In the genomic region with DNA sequence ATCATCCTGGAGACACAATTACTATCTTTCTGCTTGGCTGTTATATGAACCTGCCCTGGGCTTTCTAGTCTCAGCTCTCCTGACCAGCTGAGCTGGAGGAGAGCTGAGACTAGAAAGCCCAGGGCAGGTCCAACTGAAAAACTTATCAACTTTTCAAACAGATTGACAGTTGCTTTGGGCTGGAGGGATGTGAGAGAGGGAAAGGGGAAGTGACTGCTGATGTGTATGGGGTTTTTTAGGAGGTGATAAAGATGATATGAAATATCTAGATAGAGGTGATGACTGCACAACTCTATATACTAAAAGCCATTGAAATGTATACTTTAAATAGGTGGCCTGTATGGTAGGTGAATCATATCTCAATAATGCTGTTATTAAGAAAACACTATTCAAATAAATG, we compare ENCODE assay signal across 2 cellular contexts.
TF ChIP-seq lines count a peak whose summit lies in the region.

No MANE protein-coding gene starts in this region.

TF ChIP-seq in GM23338, 12 proteins besides CTCF, POLR2A, EP300 and RAD21 (continues in another document):
- TF ChIP-seq POLR2AphosphoS5 (IDR thresholded peaks at IDR 0.05; ENCODE audit: low read depth) (no peak), ZNF462 (CRISPR knock-in tag; IDR thresholded peaks at IDR 0.05) (no peak), ZNF331 (CRISPR knock-in tag; IDR thresholded peaks at IDR 0.05; ENCODE audit: low read depth) (no peak), NANOG (IDR thresholded peaks at IDR 0.05; ENCODE audit: borderline replicate concordance) (no peak), EZH2phosphoT487 (IDR thresholded peaks at IDR 0.05; ENCODE audit: unreplicated experiment) (no peak), CREB1 (CRISPR knock-in tag; IDR thresholded peaks at IDR 0.05; ENCODE audit: low read depth) (no peak), STAT1 (IDR thresholded peaks at IDR 0.05; ENCODE audit: unreplicated experiment) (no peak), JUNB (IDR thresholded peaks at IDR 0.05; ENCODE audit: unreplicated experiment) (no peak), EZH2 (IDR thresholded peaks at IDR 0.05; ENCODE audit: low read depth, unreplicated experiment) (no peak), ZNF114 (CRISPR knock-in tag; IDR thresholded peaks at IDR 0.05) (no peak)
- TF ChIP-seq, protein P1, sequence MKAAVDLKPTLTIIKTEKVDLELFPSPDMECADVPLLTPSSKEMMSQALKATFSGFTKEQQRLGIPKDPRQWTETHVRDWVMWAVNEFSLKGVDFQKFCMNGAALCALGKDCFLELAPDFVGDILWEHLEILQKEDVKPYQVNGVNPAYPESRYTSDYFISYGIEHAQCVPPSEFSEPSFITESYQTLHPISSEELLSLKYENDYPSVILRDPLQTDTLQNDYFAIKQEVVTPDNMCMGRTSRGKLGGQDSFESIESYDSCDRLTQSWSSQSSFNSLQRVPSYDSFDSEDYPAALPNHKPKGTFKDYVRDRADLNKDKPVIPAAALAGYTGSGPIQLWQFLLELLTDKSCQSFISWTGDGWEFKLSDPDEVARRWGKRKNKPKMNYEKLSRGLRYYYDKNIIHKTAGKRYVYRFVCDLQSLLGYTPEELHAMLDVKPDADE (IDR thresholded peaks at IDR 0.05), result no peak

TF ChIP-seq in WTC11, 78 proteins besides CTCF, POLR2A, EP300 and RAD21:
- TF ChIP-seq NR3C1 (CRISPR knock-in tag; conservative IDR thresholded peaks at IDR 0.05; ENCODE audit: low read depth), result no peak
- TF ChIP-seq TP53 (CRISPR knock-in tag; IDR thresholded peaks at IDR 0.05), result no peak
- TF ChIP-seq, protein P2, sequence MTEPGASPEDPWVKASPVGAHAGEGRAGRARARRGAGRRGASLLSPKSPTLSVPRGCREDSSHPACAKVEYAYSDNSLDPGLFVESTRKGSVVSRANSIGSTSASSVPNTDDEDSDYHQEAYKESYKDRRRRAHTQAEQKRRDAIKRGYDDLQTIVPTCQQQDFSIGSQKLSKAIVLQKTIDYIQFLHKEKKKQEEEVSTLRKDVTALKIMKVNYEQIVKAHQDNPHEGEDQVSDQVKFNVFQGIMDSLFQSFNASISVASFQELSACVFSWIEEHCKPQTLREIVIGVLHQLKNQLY (CRISPR knock-in tag; IDR thresholded peaks at IDR 0.05), result no peak
- no peak for TF ChIP-seq PREB (CRISPR knock-in tag; IDR thresholded peaks at IDR 0.05; ENCODE audit: borderline replicate concordance)
- no peak for TF ChIP-seq NR2C2 (CRISPR knock-in tag; IDR thresholded peaks at IDR 0.05)
- TF ChIP-seq, protein P3, sequence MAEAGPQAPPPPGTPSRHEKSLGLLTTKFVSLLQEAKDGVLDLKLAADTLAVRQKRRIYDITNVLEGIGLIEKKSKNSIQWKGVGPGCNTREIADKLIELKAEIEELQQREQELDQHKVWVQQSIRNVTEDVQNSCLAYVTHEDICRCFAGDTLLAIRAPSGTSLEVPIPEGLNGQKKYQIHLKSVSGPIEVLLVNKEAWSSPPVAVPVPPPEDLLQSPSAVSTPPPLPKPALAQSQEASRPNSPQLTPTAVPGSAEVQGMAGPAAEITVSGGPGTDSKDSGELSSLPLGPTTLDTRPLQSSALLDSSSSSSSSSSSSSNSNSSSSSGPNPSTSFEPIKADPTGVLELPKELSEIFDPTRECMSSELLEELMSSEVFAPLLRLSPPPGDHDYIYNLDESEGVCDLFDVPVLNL (CRISPR knock-in tag; IDR thresholded peaks at IDR 0.05; ENCODE audit: borderline replicate concordance, low read depth), result no peak
- TF ChIP-seq ZNF219 (CRISPR knock-in tag; IDR thresholded peaks at IDR 0.05; ENCODE audit: borderline replicate concordance), result no peak
- no peak for TF ChIP-seq ZNF396 (CRISPR knock-in tag; IDR thresholded peaks at IDR 0.05; ENCODE audit: borderline replicate concordance)
- no peak for TF ChIP-seq USF1 (CRISPR knock-in tag; IDR thresholded peaks at IDR 0.05)
